ENCODE assay signal across 2 cellular contexts in the genomic region with DNA sequence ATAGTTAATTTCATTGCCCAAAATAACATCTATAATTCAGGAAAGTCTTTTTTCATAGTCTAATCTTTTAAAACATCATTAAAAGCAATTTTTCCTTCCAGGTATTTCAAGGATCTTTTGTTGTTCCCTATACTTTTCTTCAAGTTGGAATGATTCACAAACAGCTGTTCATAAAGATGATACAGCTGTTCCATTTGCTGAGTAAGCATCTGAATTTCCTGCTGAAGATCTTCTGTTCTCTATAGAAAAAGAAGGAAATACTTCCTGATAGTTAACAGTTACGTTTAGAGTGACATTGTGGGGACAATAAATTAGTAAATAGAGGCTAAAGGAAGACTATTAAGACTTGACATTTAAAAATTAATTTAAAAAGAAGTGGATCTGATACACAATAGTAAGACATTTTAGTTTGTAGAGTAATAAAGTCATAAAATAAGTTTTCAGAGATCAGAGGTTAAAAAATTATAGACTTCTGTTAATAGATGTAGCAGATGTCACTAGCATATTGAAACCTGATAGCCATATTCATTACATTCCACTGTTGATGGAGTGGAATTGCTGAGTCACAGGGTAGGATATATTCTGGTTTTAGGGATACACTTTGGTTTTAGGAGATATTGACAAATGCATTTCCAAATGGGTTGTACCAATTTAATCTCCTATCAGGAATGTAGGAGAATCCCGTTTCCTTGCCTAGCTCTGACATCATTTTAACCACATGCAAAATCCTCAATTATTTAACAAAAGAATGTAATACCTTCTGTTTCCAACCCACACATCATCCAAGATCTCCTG.
TF ChIP-seq lines count a peak whose summit lies in the region.

No MANE protein-coding gene starts in this region.

TF ChIP-seq in A549, 52 proteins besides CTCF, POLR2A, EP300 and RAD21 (continued from another document):
- TF ChIP-seq NFE2L2 (conservative IDR thresholded peaks at IDR 0.05; ENCODE audit: low read length) (peak; percentile 24; the same call in 1 of the 2 replicates), PHF8 (IDR thresholded peaks at IDR 0.05; ENCODE audit: borderline replicate concordance, low read depth) (no peak)

TF ChIP-seq in GM23338, 12 proteins besides CTCF, POLR2A, EP300 and RAD21 (continued from another document):
- TF ChIP-seq, protein P1, sequence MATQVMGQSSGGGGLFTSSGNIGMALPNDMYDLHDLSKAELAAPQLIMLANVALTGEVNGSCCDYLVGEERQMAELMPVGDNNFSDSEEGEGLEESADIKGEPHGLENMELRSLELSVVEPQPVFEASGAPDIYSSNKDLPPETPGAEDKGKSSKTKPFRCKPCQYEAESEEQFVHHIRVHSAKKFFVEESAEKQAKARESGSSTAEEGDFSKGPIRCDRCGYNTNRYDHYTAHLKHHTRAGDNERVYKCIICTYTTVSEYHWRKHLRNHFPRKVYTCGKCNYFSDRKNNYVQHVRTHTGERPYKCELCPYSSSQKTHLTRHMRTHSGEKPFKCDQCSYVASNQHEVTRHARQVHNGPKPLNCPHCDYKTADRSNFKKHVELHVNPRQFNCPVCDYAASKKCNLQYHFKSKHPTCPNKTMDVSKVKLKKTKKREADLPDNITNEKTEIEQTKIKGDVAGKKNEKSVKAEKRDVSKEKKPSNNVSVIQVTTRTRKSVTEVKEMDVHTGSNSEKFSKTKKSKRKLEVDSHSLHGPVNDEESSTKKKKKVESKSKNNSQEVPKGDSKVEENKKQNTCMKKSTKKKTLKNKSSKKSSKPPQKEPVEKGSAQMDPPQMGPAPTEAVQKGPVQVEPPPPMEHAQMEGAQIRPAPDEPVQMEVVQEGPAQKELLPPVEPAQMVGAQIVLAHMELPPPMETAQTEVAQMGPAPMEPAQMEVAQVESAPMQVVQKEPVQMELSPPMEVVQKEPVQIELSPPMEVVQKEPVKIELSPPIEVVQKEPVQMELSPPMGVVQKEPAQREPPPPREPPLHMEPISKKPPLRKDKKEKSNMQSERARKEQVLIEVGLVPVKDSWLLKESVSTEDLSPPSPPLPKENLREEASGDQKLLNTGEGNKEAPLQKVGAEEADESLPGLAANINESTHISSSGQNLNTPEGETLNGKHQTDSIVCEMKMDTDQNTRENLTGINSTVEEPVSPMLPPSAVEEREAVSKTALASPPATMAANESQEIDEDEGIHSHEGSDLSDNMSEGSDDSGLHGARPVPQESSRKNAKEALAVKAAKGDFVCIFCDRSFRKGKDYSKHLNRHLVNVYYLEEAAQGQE (IDR thresholded peaks at IDR 0.05; ENCODE audit: unreplicated experiment): no peak
- TF ChIP-seq ZNF462 (CRISPR knock-in tag; IDR thresholded peaks at IDR 0.05) (no peak), JUNB (IDR thresholded peaks at IDR 0.05; ENCODE audit: unreplicated experiment) (no peak)
